In genomic region chr14:41761204-41761603, GRCh38 we compare ENCODE assay signal across 27 cellular contexts.
"Had no signal": no experiment of that assay in that cellular context is flagged by ENCODE, and none has a peak within 500 bp of the region (broad histone marks: within the 10 kb centered on the region; RNA-seq: fewer than 3 reads in every experiment).

No MANE protein-coding gene starts in this region.

- H3K9me3 ChIP-seq: colonic mucosa, esophagus muscularis mucosa, esophagus squamous epithelium, gastrocnemius medialis, gastroesophageal sphincter, heart left ventricle had no signal

- H3K36me3 ChIP-seq: colonic mucosa, esophagus muscularis mucosa, esophagus squamous epithelium, gastrocnemius medialis, gastroesophageal sphincter, heart left ventricle had no signal

- H3K27me3 ChIP-seq: colonic mucosa, dorsolateral prefrontal cortex, esophagus muscularis mucosa, esophagus squamous epithelium, foreskin keratinocyte, gastrocnemius medialis, gastroesophageal sphincter, heart left ventricle had no signal

- FAIRE-seq: colon, endometrium, endothelial cell of umbilical vein, frontal cortex had no signal

- H3K4me3 ChIP-seq: colonic mucosa, coronary artery, dorsolateral prefrontal cortex, esophagus muscularis mucosa, esophagus squamous epithelium, gastrocnemius medialis, gastroesophageal sphincter, heart left ventricle had no signal

- H3K4me1 ChIP-seq: colonic mucosa, esophagus muscularis mucosa, esophagus squamous epithelium, foreskin keratinocyte, gastrocnemius medialis, gastroesophageal sphincter, heart left ventricle had no signal

- H3K27ac ChIP-seq: colonic mucosa, coronary artery, dorsolateral prefrontal cortex, epithelial cell of prostate, esophagus muscularis mucosa, esophagus squamous epithelium, foreskin keratinocyte, gastrocnemius medialis, gastroesophageal sphincter, heart left ventricle had no signal

- DNase-seq: colonic mucosa; cortex of kidney; dermis blood vessel endothelial cell; dorsolateral prefrontal cortex; effector CD4-positive, alpha-beta T cell; effector CD8-positive, alpha-beta T cell; effector memory CD4-positive, alpha-beta T cell; effector memory CD8-positive, alpha-beta T cell; endodermal cell; erythroblast; esophagus squamous epithelium; foreskin fibroblast; foreskin keratinocyte; foreskin melanocyte; gastrocnemius medialis; glutamatergic neuron; head of caudate nucleus; heart left ventricle had no signal

- ATAC-seq: effector memory CD8-positive, alpha-beta T cell; esophagus mucosa; foreskin keratinocyte; gastrocnemius medialis; gastroesophageal sphincter; heart left ventricle had no signal
